ENCODE assay signal across 30 cellular contexts in the genomic region with DNA sequence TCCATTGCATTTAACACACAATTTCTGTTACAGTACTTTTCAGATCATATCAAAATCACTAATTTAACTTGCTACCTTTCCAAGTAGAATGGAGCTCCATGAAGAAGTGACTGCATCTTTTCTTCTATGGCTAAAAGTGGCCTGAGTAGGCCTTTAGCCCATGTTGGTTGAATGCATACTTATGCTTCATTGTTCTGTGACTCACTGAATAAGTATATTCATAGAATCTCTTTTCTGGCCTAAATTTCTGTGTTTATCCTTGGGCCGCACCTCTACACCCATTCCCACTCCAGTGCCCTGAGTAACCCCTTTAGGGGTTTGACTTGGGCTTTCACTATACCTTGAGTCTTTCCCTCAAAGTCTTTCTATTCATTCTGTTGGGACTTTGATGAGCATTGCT.
"Had no signal": no experiment of that assay in that cellular context is flagged by ENCODE, and none has a peak within 500 bp of the region (broad histone marks: within the 10 kb centered on the region; RNA-seq: fewer than 3 reads in every experiment).

No MANE protein-coding gene starts in this region.

- H3K36me3 Mint-ChIP-seq: mesothelial cell of epicardium; naive thymus-derived CD4-positive, alpha-beta T cell; neural progenitor cell; stimulated activated effector memory CD8-positive, alpha-beta T cell treated with anti-CD3 and anti-CD28 coated beads, Interleukin-12 subunit alpha, Interleukin-12 subunit beta, amount 100 ng/mL, for 72 hours; type B pancreatic cell had no signal

- H3K4me3 Mint-ChIP-seq: mesothelial cell of epicardium; naive thymus-derived CD4-positive, alpha-beta T cell; nephron; neural progenitor cell; stimulated activated effector memory CD8-positive, alpha-beta T cell treated with anti-CD3 and anti-CD28 coated beads, Interleukin-12 subunit alpha, Interleukin-12 subunit beta, amount 100 ng/mL, for 72 hours; type B pancreatic cell had no signal

- H3K27me3 Mint-ChIP-seq: progenitor cell of endocrine pancreas, type B pancreatic cell had no signal

- H3K9ac ChIP-seq: neural progenitor cell, parathyroid adenoma had no signal

- H3K4me1 ChIP-seq: left lung, neural progenitor cell, parathyroid adenoma, testis had no signal

- H2AFZ ChIP-seq: hepatocyte, neural progenitor cell, parathyroid adenoma had no signal

- H3K27ac ChIP-seq: coronary artery, esophagus muscularis mucosa, foreskin keratinocyte, gastroesophageal sphincter, heart left ventricle, hepatocyte, left lung, neural progenitor cell, parathyroid adenoma, right atrium auricular region, sigmoid colon, stomach, testis had no signal

- H3K79me2 ChIP-seq: hepatocyte, parathyroid adenoma had no signal

- H3K9me3 ChIP-seq: esophagus muscularis mucosa, gastroesophageal sphincter, heart left ventricle, left lung, mucosa of descending colon, right atrium auricular region, sigmoid colon, stomach, testis, tibial artery had no signal

- H3K36me3 ChIP-seq: esophagus muscularis mucosa, gastroesophageal sphincter, heart left ventricle, left lung, neural progenitor cell, right atrium auricular region, sigmoid colon, stomach, tibial artery had no signal

- H3K27me3 ChIP-seq: esophagus muscularis mucosa, foreskin keratinocyte, gastroesophageal sphincter, heart left ventricle, hepatocyte, left lung, neural progenitor cell, right atrium auricular region, sigmoid colon, stomach, testis, tibial artery had no signal

- DNase-seq: dermis blood vessel endothelial cell; effector memory CD4-positive, alpha-beta T cell; foreskin keratinocyte; heart left ventricle; left cardiac atrium; left lung; mucosa of descending colon; naive thymus-derived CD4-positive, alpha-beta T cell; sigmoid colon; stimulated activated CD4-positive, alpha-beta T cell treated with anti-CD3 and anti-CD28 coated beads, Interleukin-2, amount 100 ng/mL, for 24 hours; stimulated activated CD4-positive, alpha-beta T cell treated with anti-CD3 and anti-CD28 coated beads, Interleukin-4, amount 100 ng/mL, for 24 hours; stimulated activated naive CD4-positive, alpha-beta T cell treated with Interleukin-2 at 50 U/mL for 16 hours; stomach; substantia nigra; testis; tibial artery had no signal

- H3K4me1 Mint-ChIP-seq: stimulated activated effector memory CD8-positive, alpha-beta T cell treated with anti-CD3 and anti-CD28 coated beads, Interleukin-12 subunit alpha, Interleukin-12 subunit beta, amount 100 ng/mL, for 72 hours had no signal

- H3K4me2 ChIP-seq: hepatocyte, neural progenitor cell had no signal

- H3K9me3 Mint-ChIP-seq: nephron; neural progenitor cell; stimulated activated effector memory CD8-positive, alpha-beta T cell treated with anti-CD3 and anti-CD28 coated beads, Interleukin-12 subunit alpha, Interleukin-12 subunit beta, amount 100 ng/mL, for 72 hours; type B pancreatic cell had no signal

- H3K27ac Mint-ChIP-seq: mesothelial cell of epicardium; naive thymus-derived CD4-positive, alpha-beta T cell; neural progenitor cell; progenitor cell of endocrine pancreas; stimulated activated effector memory CD8-positive, alpha-beta T cell treated with anti-CD3 and anti-CD28 coated beads, Interleukin-12 subunit alpha, Interleukin-12 subunit beta, amount 100 ng/mL, for 72 hours; type B pancreatic cell had no signal

- FAIRE-seq: endothelial cell of umbilical vein, islet of Langerhans had no signal

- H3K4me3 ChIP-seq: coronary artery, esophagus muscularis mucosa, gastroesophageal sphincter, heart left ventricle, hepatocyte, left lung, mucosa of descending colon, neural progenitor cell, right atrium auricular region, sigmoid colon, stomach, testis, tibial artery had no signal
